Comparison of ENCODE assay signal across 12 cellular contexts in the genomic region with DNA sequence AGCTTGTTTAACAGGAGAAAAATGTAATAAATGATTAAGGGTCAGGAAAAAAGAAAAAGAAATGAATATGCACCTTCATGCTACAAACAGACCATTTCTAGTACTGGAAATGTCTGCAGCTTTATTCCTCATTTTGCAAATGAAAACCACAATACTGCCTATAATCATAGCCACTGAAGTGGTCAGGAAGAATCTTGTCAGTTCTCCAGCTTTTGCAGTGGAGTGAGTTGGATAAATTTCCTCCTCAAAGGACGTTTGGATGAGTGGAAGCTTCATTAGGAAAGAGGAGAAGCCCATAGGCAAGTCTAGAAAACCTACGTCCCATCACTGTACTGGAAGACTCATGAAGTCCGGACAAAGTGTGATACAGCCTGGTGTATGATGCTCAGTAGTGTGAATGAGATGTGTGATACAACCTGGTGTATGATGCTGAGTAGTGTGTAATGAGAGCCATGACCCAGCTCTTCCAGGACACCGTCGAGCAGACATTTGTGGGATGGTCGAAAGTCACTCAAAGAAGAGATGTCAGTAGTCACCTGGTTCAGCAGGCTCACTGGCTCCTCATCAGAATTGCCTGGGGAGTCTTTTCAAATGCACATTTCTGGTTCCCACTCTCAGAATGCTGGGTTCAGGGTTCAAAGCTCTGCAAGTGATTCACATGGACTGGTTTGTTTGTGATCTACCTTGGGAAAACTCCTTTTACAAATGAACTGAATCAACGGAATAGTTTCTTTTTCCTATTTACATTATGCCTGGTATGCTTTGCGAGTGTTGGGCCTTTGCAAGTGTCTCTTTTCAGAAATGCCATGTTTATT.
"Had no signal": no experiment of that assay in that cellular context is flagged by ENCODE, and none has a peak within 500 bp of the region (broad histone marks: within the 10 kb centered on the region; RNA-seq: fewer than 3 reads in every experiment).

No MANE protein-coding gene starts in this region.

- H3K27ac ChIP-seq: dorsolateral prefrontal cortex, pancreas, skin epidermis had no signal

- H3K9me3 ChIP-seq: pancreas had no signal

- H3K4me3 ChIP-seq: dorsolateral prefrontal cortex, pancreas, skin epidermis had no signal

- H3K36me3 ChIP-seq: pancreas had no signal

- ATAC-seq: activated CD8-positive, alpha-beta memory T cell treated with anti-CD3 and anti-CD28 coated beads, Interleukin-2, amount 10 ng/mL, durations not matched to agents 7 days and 5 days; esophagus mucosa; pancreas had no signal

- DNase-seq: activated CD4-positive, alpha-beta T cell treated with anti-CD3 and anti-CD28 coated beads, Interleukin-2, amount 50 U/mL, for 48 hours; activated CD4-positive, CD25-positive, alpha-beta regulatory T cell treated with anti-CD3 and anti-CD28 coated beads, Interleukin-2, amount 50 U/mL, for 72 hours; activated CD8-positive, alpha-beta memory T cell treated with anti-CD3 and anti-CD28 coated beads, Interleukin-2, amount 10 ng/mL, durations not matched to agents 7 days and 5 days; activated effector memory CD4-positive, alpha-beta T cell treated with Interleukin-2 at 50 U/mL for 16 hours; activated T-cell treated with anti-CD3 and anti-CD28 coated beads, Interleukin-2, amount 50 U/mL, for 24 hours; amygdala; dorsolateral prefrontal cortex; foreskin fibroblast; pancreas had no signal

- FAIRE-seq: bronchial epithelial cell had no signal

- H3K27me3 ChIP-seq: dorsolateral prefrontal cortex, pancreas had no signal
